ENCODE assay signal across 7 cellular contexts in genomic region chr5:12574298-12575093, GRCh38.
DNase-seq lines count a peak whose midpoint lies in the region; FAIRE-seq and TF ChIP-seq lines count a peak whose summit lies in the region.
"Not testable (repeated sequence)": the region's sequence is repeated elsewhere in the genome, so short reads cannot be mapped to it uniquely, and the experiment has no call there.

No MANE protein-coding gene starts in this region.

- H3K9me3 Mint-ChIP-seq in astrocyte (ENCODE audit: unreplicated experiment), result not testable (repeated sequence)

- H3K9ac ChIP-seq in astrocyte (ENCODE audit: low read length); kidney (ENCODE audit: low read length in 2 of 2): not testable (repeated sequence)

- peak overlapping the region; percentile 76 for H3K4me3 ChIP-seq in LNCaP clone FGC (ENCODE audit: low read depth, low read length)
- not testable (repeated sequence) for H3K4me3 ChIP-seq in astrocyte (ENCODE audit: insufficient read depth, low read depth, low read length); kidney (ENCODE audit: low read length in 2 of 2)

- not testable (repeated sequence) for H3K36me3 ChIP-seq in astrocyte (ENCODE audit: insufficient read depth, low read length); kidney (ENCODE audit: control insufficient read depth in 1 of 2, insufficient read depth in 2 of 2, low read length in 2 of 2)

- H3K4me2 ChIP-seq in astrocyte (ENCODE audit: low read length), result not testable (repeated sequence)

- not testable (repeated sequence) for H3K27ac ChIP-seq in astrocyte (ENCODE audit: low read depth, low read length); kidney (ENCODE audit: low read depth in 2 of 2, low read length in 2 of 2)

- DNase-seq in COR-L47 (lab: John Stamatoyannopoulos, UW) (peak; percentile 82), LNCaP clone FGC (ENCODE audit: low read depth) (peak; percentile 64), NCI-H187 treated with DMSO at 0.1 percent for 48 hours (lab: John Stamatoyannopoulos, UW) (peak; percentile 45), NCI-H510A (lab: John Stamatoyannopoulos, UW) (peak; percentile 94), RPMI7951 (ENCODE audit: low read depth) (peak; percentile 0), kidney (peak; percentile 76)
- not testable (repeated sequence) for DNase-seq in astrocyte (ENCODE audit: low read depth)

- not testable (repeated sequence) for H4K20me1 ChIP-seq in astrocyte (ENCODE audit: insufficient read depth, low read length)

- not testable (repeated sequence) for H3K4me1 ChIP-seq in astrocyte (ENCODE audit: insufficient read depth, low read length); kidney (ENCODE audit: control insufficient read depth in 1 of 2, insufficient read depth in 1 of 2, low read depth in 1 of 2, low read length in 2 of 2)

- peak overlapping the region; percentile 69 for H3K4me3 Mint-ChIP-seq in astrocyte (ENCODE audit: unreplicated experiment)

- not testable (repeated sequence) for H3K4me1 Mint-ChIP-seq in astrocyte (ENCODE audit: low read depth, unreplicated experiment)

- not testable (repeated sequence) for H3K9me3 ChIP-seq in astrocyte (ENCODE audit: insufficient read depth, low read depth, low read length); kidney (ENCODE audit: control insufficient read depth in 1 of 2, low read length in 2 of 2)

- H3K36me3 Mint-ChIP-seq in astrocyte (ENCODE audit: low read depth, unreplicated experiment), result not testable (repeated sequence)

- not testable (repeated sequence) for TF ChIP-seq CTCF in LNCaP clone FGC (IDR thresholded peaks at IDR 0.05; ENCODE audit: control insufficient read depth, extremely low read depth, insufficient read depth); astrocyte (IDR thresholded peaks at IDR 0.05; ENCODE audit: insufficient read depth, low read depth, low read length); kidney (IDR thresholded peaks at IDR 0.05; ENCODE audit: borderline replicate concordance, extremely low read depth, insufficient read depth)

- H3K79me2 ChIP-seq in astrocyte (ENCODE audit: insufficient read depth, low read length), result not testable (repeated sequence)

- H3K27me3 ChIP-seq in astrocyte (ENCODE audit: insufficient read depth, low read length), result not testable (repeated sequence)

- FAIRE-seq in astrocyte (lab: Jason Lieb, UNC); kidney (lab: Jason Lieb, UNC): not testable (repeated sequence)

- not testable (repeated sequence) for H3K27me3 Mint-ChIP-seq in astrocyte (ENCODE audit: low read depth, unreplicated experiment)

- intact Hi-C loops in kidney (cut with DNase I), result not testable (repeated sequence)

- not testable (repeated sequence) for H2AFZ ChIP-seq in astrocyte (ENCODE audit: low read depth, low read length)

- not testable (repeated sequence) for H3K27ac Mint-ChIP-seq in astrocyte (ENCODE audit: unreplicated experiment)
